ENCODE assay signal across 9 cellular contexts in genomic region chr4:74109116-74109791, GRCh38. TPM values are rescaled to one million over a fixed set of nuclear protein-coding genes. Genes with fewer than 3 reads are reported as not detected.
DNase-seq lines count a peak whose midpoint lies in the region; ATAC-seq and TF ChIP-seq lines count a peak whose summit lies in the region.
"Had no signal": no experiment of that assay in that cellular context is flagged by ENCODE, and none has a peak within 500 bp of the region (broad histone marks: within the 10 kb centered on the region; RNA-seq: fewer than 3 reads in every experiment).

No MANE protein-coding gene starts in this region.

- H3K36me3 Mint-ChIP-seq in activated naive CD8-positive, alpha-beta T cell treated with anti-CD3 and anti-CD28 coated beads, Interleukin-2, amount 50 U/mL, for 24 hours (ENCODE audit: low read depth): no peaks in the 10 kb centered on the region
- H3K36me3 Mint-ChIP-seq in activated T-helper 1 cell treated with anti-CD3 and anti-CD28 coated beads, Interleukin-12 subunit alpha, Interleukin-12 subunit beta, Interleukin-2, Interleukin-4 antibody, amounts not matched to agents 30 ng/mL and 10 ng/mL and 1 ng/mL, durations not matched to agents 14 hours and 24 hours and 36 hours (ENCODE audit: low read depth): no peaks in the 10 kb centered on the region
- H3K36me3 Mint-ChIP-seq: memory B cell had no signal

- TF ChIP-seq CTCF in smooth muscle cell (IDR thresholded peaks at IDR 0.05; ENCODE audit: borderline replicate concordance, insufficient read depth, poor library complexity, severe bottlenecking): no peak

- H3K79me2 ChIP-seq in smooth muscle cell (ENCODE audit: low read depth): no peaks in the 10 kb centered on the region

- H2AFZ ChIP-seq in smooth muscle cell (ENCODE audit: low read depth): no peak overlapping the region

- no peak overlapping the region for H3K4me3 Mint-ChIP-seq in activated naive CD8-positive, alpha-beta T cell treated with anti-CD3 and anti-CD28 coated beads, Interleukin-2, amount 50 U/mL, for 24 hours
- no peak overlapping the region for H3K4me3 Mint-ChIP-seq in activated T-helper 1 cell treated with anti-CD3 and anti-CD28 coated beads, Interleukin-12 subunit alpha, Interleukin-12 subunit beta, Interleukin-2, Interleukin-4 antibody, amounts not matched to agents 30 ng/mL and 10 ng/mL and 1 ng/mL, durations not matched to agents 14 hours and 24 hours and 36 hours
- H3K4me3 Mint-ChIP-seq: memory B cell had no signal

- H3K27me3 ChIP-seq in smooth muscle cell (ENCODE audit: low read depth): no peaks in the 10 kb centered on the region

- no peaks in the 10 kb centered on the region for H3K9me3 ChIP-seq in smooth muscle cell (replicated peaks; ENCODE audit: low read depth)

- ATAC-seq in activated naive CD8-positive, alpha-beta T cell treated with anti-CD3 and anti-CD28 coated beads, Interleukin-2, amount 50 U/mL, for 24 hours: no peak
- no peak for ATAC-seq in HG02798 (IDR thresholded peaks at IDR 0.05; ENCODE audit: poor library complexity, unreplicated experiment)

- no peak overlapping the region for H3K27ac Mint-ChIP-seq in activated naive CD8-positive, alpha-beta T cell treated with anti-CD3 and anti-CD28 coated beads, Interleukin-2, amount 50 U/mL, for 24 hours
- H3K27ac Mint-ChIP-seq in activated T-helper 1 cell treated with anti-CD3 and anti-CD28 coated beads, Interleukin-12 subunit alpha, Interleukin-12 subunit beta, Interleukin-2, Interleukin-4 antibody, amounts not matched to agents 30 ng/mL and 10 ng/mL and 1 ng/mL, durations not matched to agents 14 hours and 24 hours and 36 hours: no peak overlapping the region
- H3K27ac Mint-ChIP-seq: memory B cell had no signal

- H3K4me1 Mint-ChIP-seq in activated naive CD8-positive, alpha-beta T cell treated with anti-CD3 and anti-CD28 coated beads, Interleukin-2, amount 50 U/mL, for 24 hours: no peaks in the 10 kb centered on the region
- H3K4me1 Mint-ChIP-seq in activated T-helper 1 cell treated with anti-CD3 and anti-CD28 coated beads, Interleukin-12 subunit alpha, Interleukin-12 subunit beta, Interleukin-2, Interleukin-4 antibody, amounts not matched to agents 30 ng/mL and 10 ng/mL and 1 ng/mL, durations not matched to agents 14 hours and 24 hours and 36 hours (ENCODE audit: low read depth): no peaks in the 10 kb centered on the region
- H3K4me1 Mint-ChIP-seq: memory B cell had no signal

- 35% methylated on average over 3 of the region's 3 CpGs for WGBS in smooth muscle cell (ENCODE audit: low lambda C conversion rate)

- no peaks in the 10 kb centered on the region for H4K20me1 ChIP-seq in smooth muscle cell (ENCODE audit: low read depth)

- H3K4me1 ChIP-seq in smooth muscle cell (ENCODE audit: low read depth): peaks cover 24% of the 10 kb centered on the region

- peaks cover 5% of the 10 kb centered on the region for H3K27me3 Mint-ChIP-seq in activated naive CD8-positive, alpha-beta T cell treated with anti-CD3 and anti-CD28 coated beads, Interleukin-2, amount 50 U/mL, for 24 hours
- peaks cover 9% of the 10 kb centered on the region for H3K27me3 Mint-ChIP-seq in activated T-helper 1 cell treated with anti-CD3 and anti-CD28 coated beads, Interleukin-12 subunit alpha, Interleukin-12 subunit beta, Interleukin-2, Interleukin-4 antibody, amounts not matched to agents 30 ng/mL and 10 ng/mL and 1 ng/mL, durations not matched to agents 14 hours and 24 hours and 36 hours (ENCODE audit: insufficient read depth)

- peak; percentile 80 for DNase-seq in HK-2 (ENCODE audit: unreplicated experiment)
- peak; percentile 83 for DNase-seq in amniotic stem cell (lab: John Stamatoyannopoulos, UW)
- DNase-seq in hepatic stellate cell (ENCODE audit: low spot score): peak; percentile 36
- DNase-seq in smooth muscle cell (lab: John Stamatoyannopoulos, UW; ENCODE audit: unreplicated experiment): no peak
- DNase-seq in NCI-H1092 treated with DMSO at 0.1 percent for 48 hours (lab: John Stamatoyannopoulos, UW): no peak
- DNase-seq in activated naive CD8-positive, alpha-beta T cell treated with anti-CD3 and anti-CD28 coated beads, Interleukin-2, amount 50 U/mL, for 24 hours: no peak
- no peak for DNase-seq in activated T-helper 1 cell treated with anti-CD3 and anti-CD28 coated beads, Interleukin-12 subunit alpha, Interleukin-12 subunit beta, Interleukin-2, Interleukin-4 antibody, amounts not matched to agents 30 ng/mL and 10 ng/mL and 1 ng/mL, durations not matched to agents 14 hours and 24 hours and 36 hours (ENCODE audit: low spot score)

- H3K9me3 Mint-ChIP-seq in activated naive CD8-positive, alpha-beta T cell treated with anti-CD3 and anti-CD28 coated beads, Interleukin-2, amount 50 U/mL, for 24 hours: no peaks in the 10 kb centered on the region
- no peaks in the 10 kb centered on the region for H3K9me3 Mint-ChIP-seq in activated T-helper 1 cell treated with anti-CD3 and anti-CD28 coated beads, Interleukin-12 subunit alpha, Interleukin-12 subunit beta, Interleukin-2, Interleukin-4 antibody, amounts not matched to agents 30 ng/mL and 10 ng/mL and 1 ng/mL, durations not matched to agents 14 hours and 24 hours and 36 hours
- H3K9me3 Mint-ChIP-seq: memory B cell had no signal

- H3K36me3 ChIP-seq in smooth muscle cell (ENCODE audit: low read depth): no peaks in the 10 kb centered on the region

- H3F3A ChIP-seq in smooth muscle cell (ENCODE audit: low read depth): peaks cover 16% of the 10 kb centered on the region

- intact Hi-C loops in activated T-helper 1 cell treated with anti-CD3 and anti-CD28 coated beads, Interleukin-12 subunit alpha, Interleukin-12 subunit beta, Interleukin-2, Interleukin-4 antibody, amounts not matched to agents 30 ng/mL and 10 ng/mL and 1 ng/mL, durations not matched to agents 14 hours and 24 hours and 36 hours (cut with micrococcal nuclease): no loop called here

- peak overlapping the region; percentile 81 for H3K9ac ChIP-seq in smooth muscle cell (ENCODE audit: low read depth)

- H3K4me2 ChIP-seq in smooth muscle cell: peak overlapping the region; percentile 65

- H3K27ac ChIP-seq in smooth muscle cell (ENCODE audit: low read depth): peak overlapping the region; percentile 98

- H3K4me3 ChIP-seq in smooth muscle cell: no peak overlapping the region

RNA-seq across cellular contexts. Expression of gene CXCL2, which starts 10.3 kb away (rescaled TPM):
- total RNA-seq in smooth muscle cell: 11.3 and 16.1 TPM in 2 replicates
- 15.2 and 26.1 TPM in 2 replicates for polyA plus RNA-seq in smooth muscle cell
- not detected in 2 replicates for total RNA-seq in activated T-helper 1 cell treated with anti-CD3 and anti-CD28 coated beads, Interleukin-12 subunit alpha, Interleukin-12 subunit beta, Interleukin-2, Interleukin-4 antibody, amounts not matched to agents 30 ng/mL and 10 ng/mL and 1 ng/mL, durations not matched to agents 14 hours and 24 hours and 36 hours

RNA-seq across cellular contexts. Expression of gene MTHFD2L, which starts 48.7 kb away (rescaled TPM):
- 6.6 and 20.7 TPM in 2 replicates for total RNA-seq in smooth muscle cell
- polyA plus RNA-seq in smooth muscle cell: 4.9 and 6.2 TPM in 2 replicates
- total RNA-seq in activated T-helper 1 cell treated with anti-CD3 and anti-CD28 coated beads, Interleukin-12 subunit alpha, Interleukin-12 subunit beta, Interleukin-2, Interleukin-4 antibody, amounts not matched to agents 30 ng/mL and 10 ng/mL and 1 ng/mL, durations not matched to agents 14 hours and 24 hours and 36 hours: 8.9 and 9.9 TPM in 2 replicates

Comparison
In these comparisons a context has a peak if more than half of its experiments do, and no peak if none do; other contexts are left out.
1. DNase-seq: peak in HK-2 (single experiment), amniotic stem cell (single experiment) and hepatic stellate cell (single experiment); none in smooth muscle cell (single experiment), NCI-H1092 treated with DMSO at 0.1 percent for 48 hours (single experiment), activated naive CD8-positive, alpha-beta T cell treated with anti-CD3 and anti-CD28 coated beads, Interleukin-2, amount 50 U/mL, for 24 hours (single experiment) and activated T-helper 1 cell treated with anti-CD3 and anti-CD28 coated beads, Interleukin-12 subunit alpha, Interleukin-12 subunit beta, Interleukin-2, Interleukin-4 antibody, amounts not matched to agents 30 ng/mL and 10 ng/mL and 1 ng/mL, durations not matched to agents 14 hours and 24 hours and 36 hours (single experiment).
2. RNA of gene CXCL2, which starts 10.3 kb away (total RNA-seq): 11.3 to 16.1 TPM in smooth muscle cell; not detected in activated T-helper 1 cell treated with anti-CD3 and anti-CD28 coated beads, Interleukin-12 subunit alpha, Interleukin-12 subunit beta, Interleukin-2, Interleukin-4 antibody, amounts not matched to agents 30 ng/mL and 10 ng/mL and 1 ng/mL, durations not matched to agents 14 hours and 24 hours and 36 hours; every median in the first group is over 10 times any median in the second.